In the genomic region with DNA sequence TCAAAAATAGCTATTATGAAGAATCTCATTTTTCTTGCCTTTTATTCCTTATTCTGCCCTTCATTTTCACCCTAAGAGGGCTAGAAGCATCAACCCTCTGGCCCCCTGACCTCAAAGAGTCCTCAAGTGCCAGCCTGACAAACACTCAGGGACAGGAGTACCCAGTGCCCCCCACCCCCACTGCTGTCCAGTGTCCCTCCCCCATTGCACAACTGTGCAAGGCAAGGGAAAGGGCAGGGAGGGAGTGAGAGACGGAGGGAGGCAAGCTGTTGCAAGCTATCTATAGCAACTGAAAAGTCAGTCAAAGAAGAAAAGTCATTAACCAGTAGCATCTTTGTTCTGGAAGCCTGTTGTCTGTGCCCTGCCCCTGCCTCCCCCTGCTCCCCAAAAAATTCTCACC, we compare ENCODE assay signal across 4 cellular contexts. TPM values are rescaled to one million over a fixed set of nuclear protein-coding genes. Genes with fewer than 3 reads are reported as not detected.
"Had no signal": no experiment of that assay in that cellular context is flagged by ENCODE, and none has a peak within 500 bp of the region (broad histone marks: within the 10 kb centered on the region; RNA-seq: fewer than 3 reads in every experiment).

No MANE protein-coding gene starts in this region.

RNA-seq across cellular contexts. Expression of a gene that starts 33.2 kb away (rescaled TPM):
- total RNA-seq: LHCN-M2, M059J, MCF 10A, NCI-H460 had no signal
